In the genomic region with DNA sequence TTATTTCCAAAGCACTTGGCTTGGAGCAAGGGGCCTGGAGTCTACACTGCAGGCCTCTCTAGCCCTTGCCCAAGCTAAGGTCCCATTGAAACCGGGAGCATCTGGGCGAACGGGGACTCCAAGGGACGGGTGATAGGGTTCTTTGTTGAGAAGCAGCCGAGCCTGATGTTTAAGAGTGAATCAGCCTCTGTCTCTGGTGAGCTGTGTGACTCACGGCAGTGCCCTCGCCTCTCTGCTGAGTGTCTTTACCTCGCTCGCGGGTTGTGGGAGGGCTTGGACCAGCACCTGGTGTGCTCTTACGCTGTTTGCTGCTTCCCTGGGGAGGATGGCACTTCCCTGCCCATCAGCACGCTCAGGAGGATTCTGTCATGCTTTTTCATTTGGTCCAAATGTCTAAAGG, we compare ENCODE assay signal across 1 cellular context.
TF ChIP-seq lines count a peak whose summit lies in the region.

No MANE protein-coding gene starts in this region.

TF ChIP-seq in endothelial cell of umbilical vein, 7 proteins besides CTCF, POLR2A, EP300 and RAD21:
- TF ChIP-seq, protein P1, sequence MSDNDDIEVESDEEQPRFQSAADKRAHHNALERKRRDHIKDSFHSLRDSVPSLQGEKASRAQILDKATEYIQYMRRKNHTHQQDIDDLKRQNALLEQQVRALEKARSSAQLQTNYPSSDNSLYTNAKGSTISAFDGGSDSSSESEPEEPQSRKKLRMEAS (IDR thresholded peaks at IDR 0.05; ENCODE audit: insufficient read depth, insufficient read length): no peak
- TF ChIP-seq GATA2 (IDR thresholded peaks at IDR 0.05; ENCODE audit: insufficient read depth, insufficient read length, low read depth, low read length) (no peak), EZH2 (IDR thresholded peaks at IDR 0.05; ENCODE audit: borderline replicate concordance, low read depth, low read length, severe bottlenecking) (no peak), FOS (IDR thresholded peaks at IDR 0.05; ENCODE audit: borderline replicate concordance, insufficient read depth, low read length) (no peak), JUN (IDR thresholded peaks at IDR 0.05; ENCODE audit: borderline replicate concordance, insufficient read depth, insufficient read length, low read depth) (no peak), MYC (IDR thresholded peaks at IDR 0.05; ENCODE audit: low read depth, low read length) (no peak), POLR2AphosphoS5 (IDR thresholded peaks at IDR 0.05; ENCODE audit: insufficient read depth, low read depth, low read length) (no peak)
